ENCODE assay signal across 23 cellular contexts in genomic region chr7:36171503-36171902, GRCh38. TPM values are rescaled to one million over a fixed set of nuclear protein-coding genes. Genes with fewer than 3 reads are reported as not detected.
DNase-seq lines count a peak whose midpoint lies in the region; ATAC-seq, FAIRE-seq and TF ChIP-seq lines count a peak whose summit lies in the region.
"Had no signal": no experiment of that assay in that cellular context is flagged by ENCODE, and none has a peak within 500 bp of the region (broad histone marks: within the 10 kb centered on the region; RNA-seq: fewer than 3 reads in every experiment).

No MANE protein-coding gene starts in this region.

- no peak overlapping the region for H3K14ac ChIP-seq in neuronal stem cell (ENCODE audit: low read length)

- TF ChIP-seq CTCF in DND-41 (IDR thresholded peaks at IDR 0.05; ENCODE audit: borderline replicate concordance, extremely low read depth, low read length, poor library complexity, severe bottlenecking), result no peak

- H4K91ac ChIP-seq in neuronal stem cell (ENCODE audit: low read depth, low read length, poor library complexity), result no peak overlapping the region

- H3K36me3 ChIP-seq in DND-41 (ENCODE audit: insufficient read depth, low read length) (no peaks in the 10 kb centered on the region), neuronal stem cell (replicated peaks in 1 of 2; ENCODE audit: control insufficient read depth in 2 of 2, insufficient read depth in 2 of 2, low read length in 2 of 2) (no peaks in the 10 kb centered on the region), small intestine (ENCODE audit: control insufficient read depth in 2 of 2, insufficient read depth in 2 of 2, low read length in 2 of 2) (peaks cover 0 to 3% of the 10 kb centered on the region in 2 donors)
- H3K36me3 ChIP-seq: ascending aorta had no signal

- no peak overlapping the region for H2BK120ac ChIP-seq in neuronal stem cell (ENCODE audit: low read depth, low read length)

- DNase-seq in DND-41 (no peak), SIG-M5 treated with dmso at 0.1 percent for 504 hours (lab: John Stamatoyannopoulos, UW; ENCODE audit: unreplicated experiment) (peak; percentile 65), neuronal stem cell (ENCODE audit: low spot score) (no peak), small intestine (no peak), kidney glomerular epithelial cell (lab: John Stamatoyannopoulos, UW) (no peak)
- no peak for DNase-seq in activated naive CD4-positive, alpha-beta T cell (lab: John Stamatoyannopoulos, UW)
- DNase-seq: activated CD4-positive, alpha-beta memory T cell treated with anti-CD3 and anti-CD28 coated beads, Interleukin-2, amount 10 ng/mL, durations not matched to agents 7 days and 5 days; activated effector memory CD4-positive, alpha-beta T cell treated with Interleukin-2 at 50 U/mL for 16 hours; cortex of kidney; head of caudate nucleus; KG1; mesendoderm; NCI-H1417; NCI-H345; OCI-M1; retina had no signal

- peaks cover 4% of the 10 kb centered on the region for H3K4me1 ChIP-seq in DND-41 (ENCODE audit: insufficient read depth, low read length)
- H3K4me1 ChIP-seq in neuronal stem cell (ENCODE audit: control insufficient read depth in 2 of 2, insufficient read depth in 1 of 2, low read depth in 1 of 2, low read length in 2 of 2), result no peaks in the 10 kb centered on the region
- no peaks in the 10 kb centered on the region for H3K4me1 ChIP-seq in small intestine (ENCODE audit: control insufficient read depth in 2 of 2, insufficient read depth in 1 of 2, low read depth in 1 of 2, low read length in 1 of 2)

- no CpG with 5 or more reads among the region's 2 CpGs for WGBS in neuronal stem cell (ENCODE audit: extremely low coverage in 2 of 2, insufficient read length in 2 of 2, insufficient replicate concordance in 1 of 2), 2 donors
- 32 to 53% (median 34%) methylated on average over 2 of the region's 2 CpGs for WGBS in small intestine, 3 donors

- H4K20me1 ChIP-seq in DND-41 (ENCODE audit: insufficient read depth, low read length), result no peaks in the 10 kb centered on the region

- no peak overlapping the region for H3K9ac ChIP-seq in DND-41 (ENCODE audit: low read depth, low read length)
- no peak overlapping the region for H3K9ac ChIP-seq in neuronal stem cell (ENCODE audit: low read depth, low read length, poor library complexity)

- no peaks in the 10 kb centered on the region for H3K79me1 ChIP-seq in neuronal stem cell (ENCODE audit: low read depth, low read length)

- H2AFZ ChIP-seq in DND-41 (ENCODE audit: low read depth, low read length) (no peak overlapping the region), neuronal stem cell (ENCODE audit: low read length) (no peak overlapping the region)

- H3K79me2 ChIP-seq in DND-41 (ENCODE audit: insufficient read depth, low read length), result no peaks in the 10 kb centered on the region

- peak; percentile 64 for ATAC-seq in DND-41 (ENCODE audit: insufficient read depth, low read depth)
- ATAC-seq in GM19328 (IDR thresholded peaks at IDR 0.05; ENCODE audit: unreplicated experiment), result peak; percentile 75
- peak; percentile 81 for ATAC-seq in HG03378 (IDR thresholded peaks at IDR 0.05; ENCODE audit: unreplicated experiment)
- ATAC-seq: esophagus mucosa had no signal

- no peak overlapping the region for H3K27ac ChIP-seq in DND-41 (ENCODE audit: low read length)
- H3K27ac ChIP-seq in neuronal stem cell (replicated peaks; ENCODE audit: low read length), result no peak overlapping the region
- H3K27ac ChIP-seq in small intestine (ENCODE audit: low read depth in 1 of 2, low read length in 1 of 2), result no peak overlapping the region
- H3K27ac ChIP-seq: ascending aorta, SK-N-MC had no signal

- H3K18ac ChIP-seq in neuronal stem cell (ENCODE audit: low read length), result no peak overlapping the region

- no peak overlapping the region for H3K4ac ChIP-seq in neuronal stem cell (ENCODE audit: low read length)

- H2BK15ac ChIP-seq in neuronal stem cell (ENCODE audit: low read length), result no peak overlapping the region

- FAIRE-seq in small intestine (lab: Jason Lieb, UNC), result no peak
- FAIRE-seq: GM12892, keratinocyte had no signal

- no peak overlapping the region for H3K4me3 ChIP-seq in DND-41 (ENCODE audit: low read depth in 1 of 2, low read length in 2 of 2)
- H3K4me3 ChIP-seq in neuronal stem cell (ENCODE audit: low read length in 2 of 2), result no peak overlapping the region
- H3K4me3 ChIP-seq in small intestine (ENCODE audit: low read depth in 1 of 2, low read length in 2 of 2), result no peak overlapping the region
- H3K4me3 ChIP-seq: ascending aorta, SK-N-MC had no signal

- H3K4me2 ChIP-seq in DND-41 (ENCODE audit: insufficient read depth, low read length) (no peak overlapping the region), neuronal stem cell (ENCODE audit: insufficient read depth, low read length, poor library complexity, severe bottlenecking) (no peak overlapping the region)

- H2BK5ac ChIP-seq in neuronal stem cell (ENCODE audit: low read length), result no peak overlapping the region

- H3K23ac ChIP-seq in neuronal stem cell (ENCODE audit: low read depth, low read length, poor library complexity), result no peak overlapping the region

- H3K9me3 ChIP-seq in DND-41 (ENCODE audit: insufficient read depth, low read length, severe bottlenecking) (no peaks in the 10 kb centered on the region), neuronal stem cell (replicated peaks in 1 of 2; ENCODE audit: control insufficient read depth in 2 of 2, insufficient read depth in 1 of 2, low read depth in 1 of 2, low read length in 2 of 2) (peaks cover 0 to 4% of the 10 kb centered on the region in 2 donors), small intestine (ENCODE audit: control insufficient read depth, low read depth) (no peaks in the 10 kb centered on the region)
- H3K9me3 ChIP-seq: ascending aorta had no signal

- H3K27me3 ChIP-seq in DND-41 (ENCODE audit: insufficient read depth, low read length, poor library complexity) (no peaks in the 10 kb centered on the region), neuronal stem cell (ENCODE audit: control insufficient read depth in 3 of 3, insufficient read depth in 3 of 3, low read depth in 1 of 3, low read length in 3 of 3) (no peaks in the 10 kb centered on the region), small intestine (ENCODE audit: control insufficient read depth in 2 of 2, insufficient read depth in 2 of 2, low read length in 2 of 2) (no peaks in the 10 kb centered on the region)
- H3K27me3 ChIP-seq: ascending aorta had no signal

- no peak overlapping the region for H2BK12ac ChIP-seq in neuronal stem cell (ENCODE audit: low read length)

- no peak overlapping the region for H2AK5ac ChIP-seq in neuronal stem cell (ENCODE audit: low read depth, low read length)

- no peak overlapping the region for H4K8ac ChIP-seq in neuronal stem cell (ENCODE audit: low read depth, low read length)

RNA-seq across cellular contexts. Expression of gene EEPD1, which starts 18.4 kb away (rescaled TPM):
- polyA plus RNA-seq in neuronal stem cell (2013, experiment 1 of 2), result 3.0 TPM
- 3.2 TPM for polyA plus RNA-seq in neuronal stem cell (2013, experiment 2 of 2)
- polyA plus RNA-seq in small intestine, result 100 to 1,000 TPM in 2 of 3 donors, 10 to 100 TPM in 1; 18.3 to 175 (median 154) TPM
